In the genomic region with DNA sequence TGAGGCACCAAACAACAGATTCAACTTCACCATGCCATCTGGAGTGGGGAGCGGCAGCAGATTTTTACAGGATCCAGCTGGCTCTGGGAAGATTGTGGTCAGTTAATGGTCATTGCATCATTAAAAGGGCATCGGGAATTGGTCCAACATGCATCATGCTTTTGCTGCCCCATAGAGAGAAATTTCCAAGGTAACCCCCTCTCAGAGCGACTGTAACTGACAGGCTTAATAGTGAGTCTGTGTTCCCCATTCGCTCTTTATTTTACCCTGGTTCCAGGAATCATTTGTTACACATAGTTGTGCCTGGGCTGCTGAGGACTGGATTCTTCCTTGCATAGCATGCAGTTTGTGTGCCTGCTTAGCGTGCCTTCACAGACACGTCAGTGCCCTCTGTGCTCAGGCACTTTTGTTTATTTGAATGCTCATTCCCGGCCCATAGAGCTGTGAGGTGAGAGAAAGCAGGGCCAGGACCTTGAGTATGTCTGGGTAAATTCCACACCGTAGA, we compare ENCODE assay signal across 20 cellular contexts. TPM values are rescaled to one million over a fixed set of nuclear protein-coding genes. Genes with fewer than 3 reads are reported as not detected.
DNase-seq lines count a peak whose midpoint lies in the region; TF ChIP-seq lines count a peak whose summit lies in the region.
"Had no signal": no experiment of that assay in that cellular context is flagged by ENCODE, and none has a peak within 500 bp of the region (broad histone marks: within the 10 kb centered on the region; RNA-seq: fewer than 3 reads in every experiment).

No MANE protein-coding gene starts in this region.

- no peaks in the 10 kb centered on the region for H3K27me3 ChIP-seq in tibial artery
- H3K27me3 ChIP-seq: spleen, uterus had no signal

- H3K36me3 Mint-ChIP-seq in brain = peaks cover 8% of the 10 kb centered on the region

- DNase-seq in A172 (ENCODE audit: low spot score) (peak; percentile 94), GOT3 (lab: John Stamatoyannopoulos, UW) (peak; percentile 15), iris pigment epithelial cell (ENCODE audit: low read depth) (peak; percentile 49), DMS153 treated with DMSO at 0.1 percent for 48 hours (lab: John Stamatoyannopoulos, UW; ENCODE audit: unreplicated experiment) (no peak), tibial artery (no peak)
- no peak for DNase-seq in stimulated activated CD4-positive, alpha-beta T cell treated with anti-CD3 and anti-CD28 coated beads, Interleukin-1b, Interleukin-23, amount 100 ng/mL, for 48 hours
- no peak for DNase-seq in activated CD8-positive, alpha-beta memory T cell treated with anti-CD3 and anti-CD28 coated beads for 24 hours
- DNase-seq: activated CD4-positive, alpha-beta T cell treated with anti-CD3 and anti-CD28 coated beads, Interleukin-2, amount 50 U/mL, for 1 hour; AML-193; GDM1; islet precursor cell; natural killer cell; NCI-H2227 treated with DMSO at 0.1 percent for 48 hours; PC-9; spleen; uterus had no signal

- H3K4me1 Mint-ChIP-seq in brain = peaks cover 68% of the 10 kb centered on the region

- H3K4me3 ChIP-seq in tibial artery = no peak overlapping the region
- H3K4me3 ChIP-seq: PC-9, spleen, uterus had no signal

- H3K9me3 ChIP-seq in tibial artery = no peaks in the 10 kb centered on the region
- H3K9me3 ChIP-seq: uterus had no signal

- H3K4me1 ChIP-seq in tibial artery = peaks cover 0 to 19% (median 6%) of the 10 kb centered on the region in 4 donors

- H3K27ac ChIP-seq in tibial artery = no peak overlapping the region
- H3K27ac ChIP-seq: epithelial cell of prostate, PC-9, spleen, uterus had no signal

- H3K4me3 Mint-ChIP-seq in brain = peak overlapping the region in 3 of 5 experiments; percentile 0 to 40 (median 33)
- H3K4me3 Mint-ChIP-seq: natural killer cell; T-helper 1 cell treated with Interleukin-12 subunit alpha and Interleukin-12 subunit beta and Interleukin-4 antibody, amounts not matched to agents 30 μg/mL and 1 μg/mL, for 36 hours had no signal

- TF ChIP-seq CTCF in brain (conservative IDR thresholded peaks at IDR 0.05) = no peak
- TF ChIP-seq CTCF in tibial artery (IDR thresholded peaks at IDR 0.05) = no peak

- H3K27ac Mint-ChIP-seq in brain = peak overlapping the region; percentile 78 to 95 (median 94)
- H3K27ac Mint-ChIP-seq: activated T-helper 2 cell treated with anti-CD3 and anti-CD28 coated beads, Interferon-gamma antibody, Interleukin-2, Interleukin-4, amounts not matched to agents 10 μg/mL and 5 μg/mL and 100 μg/mL, durations not matched to agents 14 hours and 24 hours and 36 hours; natural killer cell; T-helper 1 cell treated with Interleukin-12 subunit alpha and Interleukin-12 subunit beta and Interleukin-4 antibody, amounts not matched to agents 30 μg/mL and 1 μg/mL, for 36 hours had no signal

- intact Hi-C loops in tibial artery (cut with DNase I; ENCODE audit: low total_unique reads) = no loop called here

- no peaks in the 10 kb centered on the region for H3K36me3 ChIP-seq in tibial artery
- H3K36me3 ChIP-seq: spleen, uterus had no signal

- H3K27me3 Mint-ChIP-seq in brain = no peaks in the 10 kb centered on the region

- peaks cover 8 to 14% (median 10%) of the 10 kb centered on the region in 5 experiments for H3K9me3 Mint-ChIP-seq in brain
- H3K9me3 Mint-ChIP-seq: natural killer cell; T-helper 1 cell treated with Interleukin-12 subunit alpha and Interleukin-12 subunit beta and Interleukin-4 antibody, amounts not matched to agents 30 μg/mL and 1 μg/mL, for 36 hours had no signal

RNA-seq across cellular contexts. Expression of gene CDHR3, which starts 49.9 kb away (rescaled TPM):
- total RNA-seq in A172 (2014; rRNA removed; shearing (Covaris generic)) = 0.10 and 0.14 TPM in 2 replicates
- polyA plus RNA-seq in brain (ENCODE audit: insufficient read depth, low read depth, low replicate concordance) = 2.1 TPM

Comparison
In these comparisons a context has a peak if more than half of its experiments do, and no peak if none do; other contexts are left out.
1. DNase-seq: peak in A172 (single experiment), GOT3 (single experiment) and iris pigment epithelial cell (single experiment); none in DMS153 treated with DMSO at 0.1 percent for 48 hours (single experiment), tibial artery (0 of 2), stimulated activated CD4-positive, alpha-beta T cell treated with anti-CD3 and anti-CD28 coated beads, Interleukin-1b, Interleukin-23, amount 100 ng/mL, for 48 hours (single experiment) and activated CD8-positive, alpha-beta memory T cell treated with anti-CD3 and anti-CD28 coated beads for 24 hours (single experiment).